11 cellular contexts compared by ENCODE assay signal in the genomic region with DNA sequence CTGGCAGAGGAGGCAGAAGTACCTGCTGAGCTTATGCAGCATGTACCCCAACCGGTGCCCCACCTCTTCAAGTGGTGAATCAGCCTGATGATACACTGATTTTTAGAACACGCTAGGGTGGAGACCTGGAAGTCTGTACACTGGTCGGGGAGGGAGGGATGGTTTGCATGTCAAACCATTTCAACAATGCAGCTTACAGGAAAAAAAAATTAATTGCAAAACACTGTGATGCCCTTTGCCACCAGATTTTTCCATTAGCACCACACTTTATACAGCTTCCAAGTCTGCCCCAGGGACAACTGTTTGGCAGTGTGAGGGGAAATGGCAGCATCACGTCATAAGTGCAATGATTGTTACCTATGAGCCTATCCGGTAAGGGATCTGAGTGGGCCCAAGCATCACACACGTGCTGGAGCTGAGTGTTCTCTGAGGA.
A peak's percentile ranks its signal among the peaks of the same experiment; 100 is the strongest.
DNase-seq lines count a peak whose midpoint lies in the region; TF ChIP-seq lines count a peak whose summit lies in the region.
"Had no signal": no experiment of that assay in that cellular context is flagged by ENCODE, and none has a peak within 500 bp of the region (broad histone marks: within the 10 kb centered on the region; RNA-seq: fewer than 3 reads in every experiment).

No MANE protein-coding gene starts in this region.

- H3K4me3 ChIP-seq in dorsolateral prefrontal cortex (peak overlapping the region in 4 of 59 donors; percentile 1 to 27 (median 12)), lower leg skin (ENCODE audit: low read depth, poor library complexity, severe bottlenecking) (no peak overlapping the region)

- DNase-seq in M059J (ENCODE audit: low read depth) = peak; percentile 80
- DNase-seq in dorsolateral prefrontal cortex = no peak
- peak; percentile 83 to 89 for DNase-seq in lower leg skin (ENCODE audit: low spot score in 2 of 2)
- no peak for DNase-seq in putamen (ENCODE audit: low spot score)
- no peak for DNase-seq in HUDEP-2 (lab: John Stamatoyannopoulos, UW; ENCODE audit: unreplicated experiment in 76 of 76)
- DNase-seq in CD1c-positive myeloid dendritic cell (ENCODE audit: extremely low spot score) = no peak
- no peak for DNase-seq in inferior parietal cortex (ENCODE audit: extremely low spot score)
- DNase-seq: activated T-cell treated with anti-CD3 and anti-CD28 coated beads for 4 hours, NCI-H2171, nucleus accumbens had no signal

- H3K27me3 ChIP-seq in dorsolateral prefrontal cortex = no peaks in the 10 kb centered on the region

- intact Hi-C loops in dorsolateral prefrontal cortex (cut with DNase I) (no loop called here), lower leg skin (cut with DNase I; ENCODE audit: low total_unique reads) (no loop called here)

- TF ChIP-seq CTCF in dorsolateral prefrontal cortex (IDR thresholded peaks at IDR 0.05 in 54 of 56, conservative IDR thresholded peaks at IDR 0.05 in 2 of 56; ENCODE audit: low read depth in 1 of 56, partially characterized antibody in 56 of 56) (no peak), lower leg skin (IDR thresholded peaks at IDR 0.05) (no peak)

- H3K27ac ChIP-seq in dorsolateral prefrontal cortex (peak overlapping the region in 49 of 59 donors; percentile 2 to 99 (median 72)), temporal lobe (ENCODE audit: low read depth, low read length) (peak overlapping the region; percentile 52)

- WGBS in lower leg skin, 2 donors = 14 to 27% methylated on average over 6 of the region's 6 CpGs

- no peak for TF ChIP-seq POLR2A in lower leg skin (IDR thresholded peaks at IDR 0.05)

Comparison
In these comparisons a context has a peak if more than half of its experiments do, and no peak if none do; other contexts are left out.
1. DNase-seq: peak in M059J (single experiment) and lower leg skin (2 of 2); none in dorsolateral prefrontal cortex (0 of 10), putamen (single experiment), HUDEP-2 (0 of 76), CD1c-positive myeloid dendritic cell (single experiment) and inferior parietal cortex (single experiment).